ENCODE assay signal across 8 cellular contexts in the genomic region with DNA sequence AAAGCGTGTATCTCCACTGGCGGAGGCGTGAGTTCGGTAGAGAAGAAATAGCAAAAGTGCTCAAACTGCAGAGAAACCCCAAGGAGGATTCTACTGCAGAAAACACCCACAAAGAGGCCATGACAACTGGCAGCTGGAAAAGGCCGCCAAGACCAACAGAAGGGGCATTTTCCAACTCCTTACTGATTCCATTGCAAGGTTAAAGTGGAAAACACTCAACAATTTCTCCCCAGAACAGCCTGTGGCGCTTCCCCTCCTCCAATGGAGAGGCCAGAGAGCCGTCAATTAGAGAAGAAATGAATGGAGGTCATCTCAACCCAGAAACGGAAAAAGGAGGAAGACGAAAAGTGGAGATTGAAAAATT. TPM values are rescaled to one million over a fixed set of nuclear protein-coding genes. Genes with fewer than 3 reads are reported as not detected.
A peak's percentile ranks its signal among the peaks of the same experiment; 100 is the strongest.
DNase-seq lines count a peak whose midpoint lies in the region; ATAC-seq, FAIRE-seq and TF ChIP-seq lines count a peak whose summit lies in the region.

No MANE protein-coding gene starts in this region.

- H3K27ac Mint-ChIP-seq in activated CD8-positive, alpha-beta memory T cell treated with anti-CD3 and anti-CD28 coated beads, Interleukin-2, amount 10 ng/mL, durations not matched to agents 7 days and 5 days: peak overlapping the region; percentile 88
- H3K27ac Mint-ChIP-seq in activated naive CD8-positive, alpha-beta T cell treated with anti-CD3 and anti-CD28 coated beads, Interleukin-2, amount 50 U/mL, for 24 hours: peak overlapping the region; percentile 83

- H3K9me3 ChIP-seq in HepG2 (ENCODE audit: low read length): no peaks in the 10 kb centered on the region
- no peaks in the 10 kb centered on the region for H3K9me3 ChIP-seq in thyroid gland

- H3K36me3 ChIP-seq in HepG2 (replicated peaks in 1 of 2; ENCODE audit: control insufficient read depth in 1 of 2, insufficient read depth in 2 of 2, low read length in 2 of 2) (peaks cover 8 to 18% of the 10 kb centered on the region in 2 experiments), thyroid gland (peaks cover 19 to 21% of the 10 kb centered on the region in 2 donors)

- no peak for DNase-seq in activated CD8-positive, alpha-beta memory T cell treated with anti-CD3 and anti-CD28 coated beads, Interleukin-2, amount 10 ng/mL, durations not matched to agents 7 days and 5 days
- no peak for DNase-seq in activated CD8-positive, alpha-beta memory T cell treated with anti-CD3 and anti-CD28 coated beads for 24 hours
- no peak for DNase-seq in activated naive CD8-positive, alpha-beta T cell treated with anti-CD3 and anti-CD28 coated beads, Interleukin-2, amount 50 U/mL, for 24 hours
- no peak for DNase-seq in HepG2 (ENCODE audit: low spot score)
- DNase-seq in thyroid gland: no peak
- no peak for DNase-seq in retina
- no peak for DNase-seq in NCI-H1417 treated with DMSO at 0.1 percent for 48 hours (lab: John Stamatoyannopoulos, UW)
- no peak for DNase-seq in stimulated activated naive CD4-positive, alpha-beta T cell (lab: John Stamatoyannopoulos, UW)

- peaks cover 10% of the 10 kb centered on the region for H3K79me2 ChIP-seq in HepG2 (ENCODE audit: insufficient read depth, low read length)

- H3K9me3 Mint-ChIP-seq in activated CD8-positive, alpha-beta memory T cell treated with anti-CD3 and anti-CD28 coated beads, Interleukin-2, amount 10 ng/mL, durations not matched to agents 7 days and 5 days (ENCODE audit: low read depth): no peaks in the 10 kb centered on the region
- H3K9me3 Mint-ChIP-seq in activated naive CD8-positive, alpha-beta T cell treated with anti-CD3 and anti-CD28 coated beads, Interleukin-2, amount 50 U/mL, for 24 hours: no peaks in the 10 kb centered on the region

- CTCF ChIA-PET in activated CD8-positive, alpha-beta memory T cell treated with anti-CD3 and anti-CD28 coated beads, Interleukin-2, amount 10 ng/mL, durations not matched to agents 7 days and 5 days (lab: Charles Lee): interaction anchor here (0.5 to 5.1 kb wide), 20 partner anchors 10 to 520 kb away, joined by 3 to 48 read pairs (median 6); a partner anchor contains a TSS
- CTCF ChIA-PET in HepG2 (lab: Yijun Ruan, JAX; ENCODE audit: low intra/inter-chr PET ratio, low total read pairs): interaction anchor here (1.2 to 2.1 kb wide), 5 partner anchors 8 to 52 kb away, joined by 3 to 12 read pairs (median 6); a partner anchor contains a TSS

- H4K20me1 ChIP-seq in HepG2 (ENCODE audit: insufficient read depth, low read length): no peaks in the 10 kb centered on the region

- peak overlapping the region; percentile 90 for H3K4me3 Mint-ChIP-seq in activated CD8-positive, alpha-beta memory T cell treated with anti-CD3 and anti-CD28 coated beads, Interleukin-2, amount 10 ng/mL, durations not matched to agents 7 days and 5 days
- H3K4me3 Mint-ChIP-seq in activated naive CD8-positive, alpha-beta T cell treated with anti-CD3 and anti-CD28 coated beads, Interleukin-2, amount 50 U/mL, for 24 hours: peak overlapping the region; percentile 88

- H3K27ac ChIP-seq in HepG2 (ENCODE audit: extremely low read length, insufficient read depth, low read length): peak overlapping the region; percentile 45
- H3K27ac ChIP-seq in thyroid gland: peak overlapping the region; percentile 77 to 86 (median 83)

- POLR2A ChIA-PET in HepG2 (lab: Yijun Ruan, JAX): interaction anchor here (0.5 to 3.5 kb wide), 6 partner anchors 8 to 178 kb away, joined by 3 to 24 read pairs (median 9); a partner anchor contains a TSS

- no peaks in the 10 kb centered on the region for H3K27me3 ChIP-seq in HepG2 (ENCODE audit: control insufficient read depth in 1 of 2, insufficient read depth in 2 of 2, low read length in 2 of 2)
- H3K27me3 ChIP-seq in thyroid gland: no peaks in the 10 kb centered on the region

- no peak for FAIRE-seq in HepG2 (lab: Jason Lieb, UNC)

- TF ChIP-seq RAD21 in HepG2 (CRISPR knock-in tag; IDR thresholded peaks at IDR 0.05): no peak

- TF ChIP-seq EP300 in HepG2 (IDR thresholded peaks at IDR 0.05; ENCODE audit: low read depth in 2 of 2, low read length in 2 of 2) (no peak), HepG2 (CRISPR knock-in tag; IDR thresholded peaks at IDR 0.05; ENCODE audit: borderline replicate concordance) (no peak)

- TF ChIP-seq CTCF in HepG2 (CRISPR knock-in tag; IDR thresholded peaks at IDR 0.05) (no peak), thyroid gland (IDR thresholded peaks at IDR 0.05) (no peak)

- H3K4me2 ChIP-seq in HepG2 (ENCODE audit: low read depth, low read length): peak overlapping the region; percentile 97

- H3K36me3 Mint-ChIP-seq in activated CD8-positive, alpha-beta memory T cell treated with anti-CD3 and anti-CD28 coated beads, Interleukin-2, amount 10 ng/mL, durations not matched to agents 7 days and 5 days: peaks cover 11% of the 10 kb centered on the region
- H3K36me3 Mint-ChIP-seq in activated naive CD8-positive, alpha-beta T cell treated with anti-CD3 and anti-CD28 coated beads, Interleukin-2, amount 50 U/mL, for 24 hours (ENCODE audit: low read depth): peaks cover 16% of the 10 kb centered on the region

- no peak for ATAC-seq in activated CD8-positive, alpha-beta memory T cell treated with anti-CD3 and anti-CD28 coated beads, Interleukin-2, amount 10 ng/mL, durations not matched to agents 7 days and 5 days
- ATAC-seq in activated naive CD8-positive, alpha-beta T cell treated with anti-CD3 and anti-CD28 coated beads, Interleukin-2, amount 50 U/mL, for 24 hours: no peak
- no peak for ATAC-seq in HepG2

- intact Hi-C loops in HepG2 (cut with micrococcal nuclease; ENCODE audit: unreplicated experiment): loop anchor here (1.0 to 5.0 kb wide), 2 partner anchors 37 to 66 kb away; a partner anchor contains a TSS
- intact Hi-C loops in thyroid gland (cut with DNase I): no loop called here

- H2AFZ ChIP-seq in HepG2 (ENCODE audit: low read length): peak overlapping the region; percentile 86

- no TSS peak for BruUV-seq in HepG2 (replicated peaks; lab: Mats Ljungman, UMichigan)

- 7% methylated on average over 9 of the region's 9 CpGs for WGBS in HepG2 (ENCODE audit: low lambda C conversion rate)
- 14 to 17% methylated on average over 9 of the region's 9 CpGs for WGBS in thyroid gland, 2 donors

- in situ Hi-C loops in HepG2 (cut with HindIII; ENCODE audit: extremely low pct_ligation_motif_present, low pct_unique_long_range_greater_than_20kb): loop anchor here (5.0 kb wide), 2 partner anchors 37 to 67 kb away; a partner anchor contains a TSS

- peaks cover 3% of the 10 kb centered on the region for H3K27me3 Mint-ChIP-seq in activated CD8-positive, alpha-beta memory T cell treated with anti-CD3 and anti-CD28 coated beads, Interleukin-2, amount 10 ng/mL, durations not matched to agents 7 days and 5 days
- H3K27me3 Mint-ChIP-seq in activated naive CD8-positive, alpha-beta T cell treated with anti-CD3 and anti-CD28 coated beads, Interleukin-2, amount 50 U/mL, for 24 hours: no peaks in the 10 kb centered on the region

- peak overlapping the region; percentile 79 for H3K9ac ChIP-seq in HepG2 (ENCODE audit: insufficient read depth, low read depth, low read length)

- TF ChIP-seq POLR2A in HepG2 (IDR thresholded peaks at IDR 0.05; ENCODE audit: insufficient read depth in 1 of 2, low read depth in 2 of 2, low read length in 2 of 2) (no peak), thyroid gland (IDR thresholded peaks at IDR 0.05) (no peak)

- H3K4me3 ChIP-seq in HepG2 (replicated peaks in 1 of 3; ENCODE audit: insufficient read depth in 1 of 3, low read depth in 2 of 3, low read length in 3 of 3) (peak overlapping the region; percentile 74 to 96 (median 88)), thyroid gland (replicated peaks in 1 of 3) (peak overlapping the region; percentile 67 to 92 (median 78))

- H3K4me1 ChIP-seq in HepG2 (ENCODE audit: insufficient read depth, low read length) (peaks cover 28% of the 10 kb centered on the region), thyroid gland (peaks cover 10 to 20% of the 10 kb centered on the region in 2 donors)

- peaks cover 23% of the 10 kb centered on the region for H3K4me1 Mint-ChIP-seq in activated CD8-positive, alpha-beta memory T cell treated with anti-CD3 and anti-CD28 coated beads, Interleukin-2, amount 10 ng/mL, durations not matched to agents 7 days and 5 days
- peaks cover 21% of the 10 kb centered on the region for H3K4me1 Mint-ChIP-seq in activated naive CD8-positive, alpha-beta T cell treated with anti-CD3 and anti-CD28 coated beads, Interleukin-2, amount 50 U/mL, for 24 hours

RNA-seq across cellular contexts. Expression of a gene that starts 0.6 kb away (rescaled TPM):
- 10 to 100 TPM; 66.9 to 68.3 TPM for total RNA-seq in activated CD8-positive, alpha-beta memory T cell treated with anti-CD3 and anti-CD28 coated beads, Interleukin-2, amount 10 ng/mL, durations not matched to agents 7 days and 5 days
- 7.8 and 22.0 TPM in 2 replicates for total RNA-seq in HepG2 (2016; rRNA removed; fragmentation: Illumina TruSeq; extraction: Trizol)
- total RNA-seq in HepG2 (2016; cell fraction: cytosol; rRNA removed; fragmentation: Illumina TruSeq; extraction: Trizol; ENCODE audit: low read depth): 1.1 and 2.9 TPM in 2 replicates
- total RNA-seq in HepG2 (2016; cell fraction: insoluble cytoplasmic fraction; rRNA removed; fragmentation: Illumina TruSeq; extraction: Trizol): 7.7 and 17.9 TPM in 2 replicates
- total RNA-seq in HepG2 (2016; cell fraction: membrane; rRNA removed; fragmentation: Illumina TruSeq; extraction: Trizol): 4.4 and 5.8 TPM in 2 replicates
- 11.5 and 15.5 TPM in 2 replicates for total RNA-seq in HepG2 (2016; cell fraction: nucleus; rRNA removed; fragmentation: Illumina TruSeq; extraction: Trizol)
- 9.2 and 11.2 TPM in 2 replicates for polyA plus RNA-seq in HepG2 (2011; rRNA removed)
- 6.2 TPM in 2 replicates for polyA plus RNA-seq in HepG2 (2011; cell fraction: cytosol; rRNA removed)
- 29.6 and 34.0 TPM in 2 replicates for polyA plus RNA-seq in HepG2 (2011; cell fraction: nucleus; rRNA removed)
- 9.0 and 10.3 TPM in 2 replicates for polyA plus RNA-seq in HepG2 (2012)
- 0.48 and 0.53 TPM in 2 replicates for polyA plus RNA-seq in HepG2 (2016; cell fraction: cytosol; fragmentation: Illumina TruSeq; extraction: Trizol; ENCODE audit: low read depth)
- polyA plus RNA-seq in HepG2 (2016; cell fraction: insoluble cytoplasmic fraction; fragmentation: Illumina TruSeq; extraction: Trizol; ENCODE audit: low read depth): 9.4 and 12.7 TPM in 2 replicates
- 1.5 and 1.6 TPM in 2 replicates for polyA plus RNA-seq in HepG2 (2016; cell fraction: membrane; fragmentation: Illumina TruSeq; extraction: Trizol; ENCODE audit: low read depth)
- polyA plus RNA-seq in HepG2 (2016; cell fraction: nucleus; fragmentation: Illumina TruSeq; extraction: Trizol; ENCODE audit: insufficient read depth, low read depth): 25.3 and 28.1 TPM in 2 replicates
- polyA minus RNA-seq in HepG2 (2011; rRNA and poly(A)+ RNA removed; ENCODE audit: low replicate concordance): 34.8 and 47.2 TPM in 2 replicates
- polyA minus RNA-seq in HepG2 (2011; cell fraction: cytosol; rRNA and poly(A)+ RNA removed): 11.2 and 12.0 TPM in 2 replicates
- polyA minus RNA-seq in HepG2 (2011; cell fraction: nucleus; rRNA and poly(A)+ RNA removed): 11.9 and 12.7 TPM in 2 replicates
- 10 to 100 TPM; 15.9 to 22.3 (median 18.3) TPM for total RNA-seq in thyroid gland

RNA-seq across cellular contexts. Expression of a gene that starts 7.9 kb away (rescaled TPM):
- total RNA-seq in activated CD8-positive, alpha-beta memory T cell treated with anti-CD3 and anti-CD28 coated beads, Interleukin-2, amount 10 ng/mL, durations not matched to agents 7 days and 5 days: 10 to 100 TPM; 16.0 to 17.4 TPM
- 18.6 and 21.0 TPM in 2 replicates for total RNA-seq in HepG2 (2016; rRNA removed; fragmentation: Illumina TruSeq; extraction: Trizol)
- 10.8 and 11.2 TPM in 2 replicates for total RNA-seq in HepG2 (2016; cell fraction: cytosol; rRNA removed; fragmentation: Illumina TruSeq; extraction: Trizol; ENCODE audit: low read depth)
- 20.5 and 20.7 TPM in 2 replicates for total RNA-seq in HepG2 (2016; cell fraction: insoluble cytoplasmic fraction; rRNA removed; fragmentation: Illumina TruSeq; extraction: Trizol)
- total RNA-seq in HepG2 (2016; cell fraction: membrane; rRNA removed; fragmentation: Illumina TruSeq; extraction: Trizol): 19.9 and 20.0 TPM in 2 replicates
- total RNA-seq in HepG2 (2016; cell fraction: nucleus; rRNA removed; fragmentation: Illumina TruSeq; extraction: Trizol): 16.9 and 18.6 TPM in 2 replicates
- polyA plus RNA-seq in HepG2 (2011; rRNA removed): 35.3 and 37.3 TPM in 2 replicates
- polyA plus RNA-seq in HepG2 (2011; cell fraction: cytosol; rRNA removed): 27.3 and 29.7 TPM in 2 replicates
- 47.9 and 56.5 TPM in 2 replicates for polyA plus RNA-seq in HepG2 (2011; cell fraction: nucleus; rRNA removed)
- polyA plus RNA-seq in HepG2 (2012): 14.4 TPM in 2 replicates
- polyA plus RNA-seq in HepG2 (2016; cell fraction: cytosol; fragmentation: Illumina TruSeq; extraction: Trizol; ENCODE audit: low read depth): 11.5 and 12.3 TPM in 2 replicates
- 20.5 and 20.9 TPM in 2 replicates for polyA plus RNA-seq in HepG2 (2016; cell fraction: insoluble cytoplasmic fraction; fragmentation: Illumina TruSeq; extraction: Trizol; ENCODE audit: low read depth)
- 16.8 and 16.9 TPM in 2 replicates for polyA plus RNA-seq in HepG2 (2016; cell fraction: membrane; fragmentation: Illumina TruSeq; extraction: Trizol; ENCODE audit: low read depth)
- polyA plus RNA-seq in HepG2 (2016; cell fraction: nucleus; fragmentation: Illumina TruSeq; extraction: Trizol; ENCODE audit: insufficient read depth, low read depth): 52.1 and 53.2 TPM in 2 replicates
- polyA minus RNA-seq in HepG2 (2011; rRNA and poly(A)+ RNA removed; ENCODE audit: low replicate concordance): 23.4 and 33.2 TPM in 2 replicates
- 7.5 and 9.5 TPM in 2 replicates for polyA minus RNA-seq in HepG2 (2011; cell fraction: cytosol; rRNA and poly(A)+ RNA removed)
- polyA minus RNA-seq in HepG2 (2011; cell fraction: nucleus; rRNA and poly(A)+ RNA removed): 33.2 and 35.2 TPM in 2 replicates
- total RNA-seq in thyroid gland: 10 to 100 TPM; 11.3 to 28.7 (median 19.7) TPM

RNA-seq across cellular contexts. Expression of a gene that starts 29.0 kb away (rescaled TPM):
- total RNA-seq in activated CD8-positive, alpha-beta memory T cell treated with anti-CD3 and anti-CD28 coated beads, Interleukin-2, amount 10 ng/mL, durations not matched to agents 7 days and 5 days: under 1 TPM; 0.87 to 0.96 TPM
- total RNA-seq in HepG2 (2016; rRNA removed; fragmentation: Illumina TruSeq; extraction: Trizol): 39.7 and 101 TPM in 2 replicates
- 32.8 and 38.8 TPM in 2 replicates for total RNA-seq in HepG2 (2016; cell fraction: cytosol; rRNA removed; fragmentation: Illumina TruSeq; extraction: Trizol; ENCODE audit: low read depth)
- total RNA-seq in HepG2 (2016; cell fraction: insoluble cytoplasmic fraction; rRNA removed; fragmentation: Illumina TruSeq; extraction: Trizol): 36.4 and 95.0 TPM in 2 replicates
- total RNA-seq in HepG2 (2016; cell fraction: membrane; rRNA removed; fragmentation: Illumina TruSeq; extraction: Trizol): 38.5 and 51.4 TPM in 2 replicates
- total RNA-seq in HepG2 (2016; cell fraction: nucleus; rRNA removed; fragmentation: Illumina TruSeq; extraction: Trizol): 91.1 and 122 TPM in 2 replicates
- polyA plus RNA-seq in HepG2 (2011; rRNA removed): 59.7 and 80.6 TPM in 2 replicates
- polyA plus RNA-seq in HepG2 (2011; cell fraction: cytosol; rRNA removed): 50.4 and 79.1 TPM in 2 replicates
- 344 and 397 TPM in 2 replicates for polyA plus RNA-seq in HepG2 (2011; cell fraction: nucleus; rRNA removed)
- polyA plus RNA-seq in HepG2 (2012): 73.0 and 80.9 TPM in 2 replicates
- polyA plus RNA-seq in HepG2 (2016; cell fraction: cytosol; fragmentation: Illumina TruSeq; extraction: Trizol; ENCODE audit: low read depth): 21.5 and 22.3 TPM in 2 replicates
- polyA plus RNA-seq in HepG2 (2016; cell fraction: insoluble cytoplasmic fraction; fragmentation: Illumina TruSeq; extraction: Trizol; ENCODE audit: low read depth): 28.4 and 31.4 TPM in 2 replicates
- 29.6 and 33.0 TPM in 2 replicates for polyA plus RNA-seq in HepG2 (2016; cell fraction: membrane; fragmentation: Illumina TruSeq; extraction: Trizol; ENCODE audit: low read depth)
- polyA plus RNA-seq in HepG2 (2016; cell fraction: nucleus; fragmentation: Illumina TruSeq; extraction: Trizol; ENCODE audit: insufficient read depth, low read depth): 202 and 204 TPM in 2 replicates
- polyA minus RNA-seq in HepG2 (2011; rRNA and poly(A)+ RNA removed; ENCODE audit: low replicate concordance): 75.4 TPM in 1 of 2 replicates, not detected in the other
- polyA minus RNA-seq in HepG2 (2011; cell fraction: cytosol; rRNA and poly(A)+ RNA removed): 29.5 and 41.4 TPM in 2 replicates
- polyA minus RNA-seq in HepG2 (2011; cell fraction: nucleus; rRNA and poly(A)+ RNA removed): 30.3 and 40.7 TPM in 2 replicates
- not detected for total RNA-seq in thyroid gland

RNA-seq across cellular contexts. Expression of a gene that starts 34.7 kb away (rescaled TPM):
- total RNA-seq in activated CD8-positive, alpha-beta memory T cell treated with anti-CD3 and anti-CD28 coated beads, Interleukin-2, amount 10 ng/mL, durations not matched to agents 7 days and 5 days: 10 to 100 TPM; 62.8 to 80.6 TPM
- 31.2 and 33.2 TPM in 2 replicates for total RNA-seq in HepG2 (2016; rRNA removed; fragmentation: Illumina TruSeq; extraction: Trizol)
- 85.1 and 99.3 TPM in 2 replicates for total RNA-seq in HepG2 (2016; cell fraction: cytosol; rRNA removed; fragmentation: Illumina TruSeq; extraction: Trizol; ENCODE audit: low read depth)
- total RNA-seq in HepG2 (2016; cell fraction: insoluble cytoplasmic fraction; rRNA removed; fragmentation: Illumina TruSeq; extraction: Trizol): 29.7 and 31.9 TPM in 2 replicates
- 92.8 and 102 TPM in 2 replicates for total RNA-seq in HepG2 (2016; cell fraction: membrane; rRNA removed; fragmentation: Illumina TruSeq; extraction: Trizol)
- 8.5 and 12.0 TPM in 2 replicates for total RNA-seq in HepG2 (2016; cell fraction: nucleus; rRNA removed; fragmentation: Illumina TruSeq; extraction: Trizol)
- 27.9 and 35.5 TPM in 2 replicates for polyA plus RNA-seq in HepG2 (2011; rRNA removed)
- polyA plus RNA-seq in HepG2 (2011; cell fraction: cytosol; rRNA removed): 32.7 and 35.7 TPM in 2 replicates
- 6.2 and 9.4 TPM in 2 replicates for polyA plus RNA-seq in HepG2 (2011; cell fraction: nucleus; rRNA removed)
- polyA plus RNA-seq in HepG2 (2012): 17.5 and 19.8 TPM in 2 replicates
- polyA plus RNA-seq in HepG2 (2016; cell fraction: cytosol; fragmentation: Illumina TruSeq; extraction: Trizol; ENCODE audit: low read depth): 123 and 144 TPM in 2 replicates
- 34.0 and 41.8 TPM in 2 replicates for polyA plus RNA-seq in HepG2 (2016; cell fraction: insoluble cytoplasmic fraction; fragmentation: Illumina TruSeq; extraction: Trizol; ENCODE audit: low read depth)
- polyA plus RNA-seq in HepG2 (2016; cell fraction: membrane; fragmentation: Illumina TruSeq; extraction: Trizol; ENCODE audit: low read depth): 103 and 111 TPM in 2 replicates
- 23.6 and 24.1 TPM in 2 replicates for polyA plus RNA-seq in HepG2 (2016; cell fraction: nucleus; fragmentation: Illumina TruSeq; extraction: Trizol; ENCODE audit: insufficient read depth, low read depth)
- polyA minus RNA-seq in HepG2 (2011; rRNA and poly(A)+ RNA removed; ENCODE audit: low replicate concordance): 19.6 and 64.2 TPM in 2 replicates
- 9.3 TPM in 2 replicates for polyA minus RNA-seq in HepG2 (2011; cell fraction: cytosol; rRNA and poly(A)+ RNA removed)
- 2.7 and 3.7 TPM in 2 replicates for polyA minus RNA-seq in HepG2 (2011; cell fraction: nucleus; rRNA and poly(A)+ RNA removed)
- 10 to 100 TPM; 19.4 to 35.7 (median 31.4) TPM for total RNA-seq in thyroid gland

RNA-seq across cellular contexts. Expression of a gene that starts 37.1 kb away (rescaled TPM):
- 10 to 100 TPM; 28.2 to 34.2 TPM for total RNA-seq in activated CD8-positive, alpha-beta memory T cell treated with anti-CD3 and anti-CD28 coated beads, Interleukin-2, amount 10 ng/mL, durations not matched to agents 7 days and 5 days
- total RNA-seq in HepG2 (2016; rRNA removed; fragmentation: Illumina TruSeq; extraction: Trizol) (27.1 and 32.9 TPM in 2 replicates), thyroid gland (10 to 100 TPM; 63.4 to 89.7 (median 73.4) TPM)
- total RNA-seq in HepG2 (2016; cell fraction: cytosol; rRNA removed; fragmentation: Illumina TruSeq; extraction: Trizol; ENCODE audit: low read depth): 13.2 and 13.9 TPM in 2 replicates
- total RNA-seq in HepG2 (2016; cell fraction: insoluble cytoplasmic fraction; rRNA removed; fragmentation: Illumina TruSeq; extraction: Trizol): 26.4 and 30.9 TPM in 2 replicates
- 32.7 and 39.6 TPM in 2 replicates for total RNA-seq in HepG2 (2016; cell fraction: membrane; rRNA removed; fragmentation: Illumina TruSeq; extraction: Trizol)
- 18.2 and 18.7 TPM in 2 replicates for total RNA-seq in HepG2 (2016; cell fraction: nucleus; rRNA removed; fragmentation: Illumina TruSeq; extraction: Trizol)
- polyA plus RNA-seq in HepG2 (2011; rRNA removed): 39.4 and 46.7 TPM in 2 replicates
- polyA plus RNA-seq in HepG2 (2011; cell fraction: cytosol; rRNA removed): 37.2 and 48.5 TPM in 2 replicates
- polyA plus RNA-seq in HepG2 (2011; cell fraction: nucleus; rRNA removed): 33.0 and 35.2 TPM in 2 replicates
- 16.6 and 19.8 TPM in 2 replicates for polyA plus RNA-seq in HepG2 (2012)
- 9.3 and 14.8 TPM in 2 replicates for polyA plus RNA-seq in HepG2 (2016; cell fraction: cytosol; fragmentation: Illumina TruSeq; extraction: Trizol; ENCODE audit: low read depth)
- 23.1 and 24.0 TPM in 2 replicates for polyA plus RNA-seq in HepG2 (2016; cell fraction: insoluble cytoplasmic fraction; fragmentation: Illumina TruSeq; extraction: Trizol; ENCODE audit: low read depth)
- 22.3 and 25.8 TPM in 2 replicates for polyA plus RNA-seq in HepG2 (2016; cell fraction: membrane; fragmentation: Illumina TruSeq; extraction: Trizol; ENCODE audit: low read depth)
- polyA plus RNA-seq in HepG2 (2016; cell fraction: nucleus; fragmentation: Illumina TruSeq; extraction: Trizol; ENCODE audit: insufficient read depth, low read depth): 17.4 and 20.5 TPM in 2 replicates
- 241 and 278 TPM in 2 replicates for polyA minus RNA-seq in HepG2 (2011; rRNA and poly(A)+ RNA removed; ENCODE audit: low replicate concordance)
- 36.8 and 40.2 TPM in 2 replicates for polyA minus RNA-seq in HepG2 (2011; cell fraction: cytosol; rRNA and poly(A)+ RNA removed)
- 33.3 and 39.0 TPM in 2 replicates for polyA minus RNA-seq in HepG2 (2011; cell fraction: nucleus; rRNA and poly(A)+ RNA removed)

Comparison
In these comparisons a context has a peak if more than half of its experiments do, and no peak if none do; other contexts are left out.
1. RNA of a gene that starts 29.0 kb away (total RNA-seq): 32.8 to 122 TPM in HepG2; 0.87 to 0.96 TPM in activated CD8-positive, alpha-beta memory T cell treated with anti-CD3 and anti-CD28 coated beads, Interleukin-2, amount 10 ng/mL, durations not matched to agents 7 days and 5 days and not detected in thyroid gland; every median in the first group is over 10 times any median in the second.